In the genomic region with DNA sequence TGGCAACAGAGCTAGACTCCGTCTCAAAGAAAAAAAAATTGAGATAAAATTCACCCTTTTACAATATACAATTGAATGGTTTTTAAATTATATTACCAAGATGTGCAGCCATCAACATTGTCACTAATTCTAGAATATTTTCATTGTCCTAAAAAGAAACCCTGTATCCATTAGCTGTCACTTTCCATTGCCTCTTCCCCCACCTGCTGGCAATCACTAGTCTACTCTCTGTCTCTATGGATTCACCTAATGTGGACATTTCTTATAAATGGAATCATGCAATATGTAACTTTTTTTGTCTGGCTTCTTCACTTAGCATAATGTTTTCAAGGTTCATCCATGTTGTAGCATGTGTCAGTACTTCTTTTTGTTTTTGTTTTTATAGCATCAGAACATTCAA, we compare ENCODE assay signal across 15 cellular contexts. TPM values are rescaled to one million over a fixed set of nuclear protein-coding genes. Genes with fewer than 3 reads are reported as not detected.
DNase-seq lines count a peak whose midpoint lies in the region; ATAC-seq and TF ChIP-seq lines count a peak whose summit lies in the region.
"Had no signal": no experiment of that assay in that cellular context is flagged by ENCODE, and none has a peak within 500 bp of the region (broad histone marks: within the 10 kb centered on the region; RNA-seq: fewer than 3 reads in every experiment).

No MANE protein-coding gene starts in this region.

- H3K9ac ChIP-seq in PC-3 (ENCODE audit: low read length) = no peak overlapping the region

- POLR2A ChIA-PET in MCF 10A (lab: Yijun Ruan, JAX) = no interaction called here
- POLR2A ChIA-PET in PC-3 (lab: Charles Lee; ENCODE audit: unreplicated experiment) = no interaction called here

- intact Hi-C loops in MCF 10A (cut with micrococcal nuclease) (no loop called here), breast epithelium (cut with DNase I; ENCODE audit: low total_unique reads) (no loop called here), PC-3 (cut with micrococcal nuclease) (loop anchor here (1.0 kb wide), 1 partner anchor 105 kb away; no protein-coding TSS in a partner anchor), tibial artery (cut with DNase I; ENCODE audit: low total_unique reads) (no loop called here)

- CTCF ChIA-PET in MCF 10A (lab: Yijun Ruan, JAX) = no interaction called here
- CTCF ChIA-PET in PC-3 (lab: Charles Lee) = interaction anchor here (0.6 kb wide), 1 partner anchor 12 kb away, joined by 5 read pairs; no protein-coding TSS in a partner anchor

- H3K9me3 Mint-ChIP-seq in MCF 10A (ENCODE audit: unreplicated experiment) = no peaks in the 10 kb centered on the region
- H3K9me3 Mint-ChIP-seq: CD8-positive, alpha-beta T cell had no signal

- no peak overlapping the region for H3K4me2 ChIP-seq in PC-3 (ENCODE audit: low read length)

- no peaks in the 10 kb centered on the region for H3K4me1 ChIP-seq in breast epithelium
- no peaks in the 10 kb centered on the region for H3K4me1 ChIP-seq in PC-3 (ENCODE audit: insufficient read depth, low read length)
- no peaks in the 10 kb centered on the region for H3K4me1 ChIP-seq in tibial artery
- H3K4me1 ChIP-seq: HAP-1 had no signal

- H3K36me3 ChIP-seq in breast epithelium (no peaks in the 10 kb centered on the region), PC-3 (ENCODE audit: low read depth, low read length) (no peaks in the 10 kb centered on the region), tibial artery (peaks cover 26 to 44% (median 39%) of the 10 kb centered on the region in 3 donors)

- no peak overlapping the region for H2AFZ ChIP-seq in PC-3 (ENCODE audit: low read length)

- H3K27ac ChIP-seq in breast epithelium (no peak overlapping the region), PC-3 (ENCODE audit: low read length) (no peak overlapping the region), tibial artery (no peak overlapping the region)

- no peak overlapping the region for H3K4me3 ChIP-seq in breast epithelium
- no peak overlapping the region for H3K4me3 ChIP-seq in PC-3 (ENCODE audit: low read length)
- H3K4me3 ChIP-seq in choroid plexus epithelial cell (ENCODE audit: low read depth, low read length) = no peak overlapping the region
- no peak overlapping the region for H3K4me3 ChIP-seq in tibial artery
- H3K4me3 ChIP-seq: HAP-1 had no signal

- H3K4me3 Mint-ChIP-seq in MCF 10A (ENCODE audit: unreplicated experiment) = no peak overlapping the region
- H3K4me3 Mint-ChIP-seq: CD8-positive, alpha-beta T cell had no signal

- no peaks in the 10 kb centered on the region for H4K20me1 ChIP-seq in PC-3 (ENCODE audit: low read length)

- peak; percentile 62 for ATAC-seq in PC-3
- no peak for ATAC-seq in esophagus mucosa
- ATAC-seq in HG02763 (IDR thresholded peaks at IDR 0.05; ENCODE audit: unreplicated experiment) = no peak
- ATAC-seq in HG03025 (IDR thresholded peaks at IDR 0.05; ENCODE audit: low FRiP score, unreplicated experiment) = no peak
- ATAC-seq: CD8-positive, alpha-beta T cell had no signal

- no peaks in the 10 kb centered on the region for H3K4me1 Mint-ChIP-seq in MCF 10A (ENCODE audit: insufficient read depth, unreplicated experiment)

- BruUV-seq in MCF 10A (replicated peaks; lab: Mats Ljungman, UMichigan) = no TSS peak
- no TSS peak for BruUV-seq in PC-3 (replicated peaks; lab: Mats Ljungman, UMichigan)

- no peak for TF ChIP-seq POLR2A in breast epithelium (IDR thresholded peaks at IDR 0.05)

- TF ChIP-seq CTCF in MCF 10A (IDR thresholded peaks at IDR 0.05; ENCODE audit: unreplicated experiment) (no peak), breast epithelium (IDR thresholded peaks at IDR 0.05) (no peak), PC-3 (conservative IDR thresholded peaks at IDR 0.05; ENCODE audit: low read depth, low read length) (peak; percentile 51; the same call in 1 of the 2 replicates), choroid plexus epithelial cell (conservative IDR thresholded peaks at IDR 0.05; ENCODE audit: low read depth, low read length) (peak; percentile 10), tibial artery (IDR thresholded peaks at IDR 0.05) (no peak)

- no peaks in the 10 kb centered on the region for H3K9me2 ChIP-seq in PC-3 (replicated peaks; ENCODE audit: low read length)

- H3K27ac Mint-ChIP-seq in MCF 10A (ENCODE audit: low read depth, unreplicated experiment) = no peak overlapping the region
- H3K27ac Mint-ChIP-seq: CD8-positive, alpha-beta T cell had no signal

- H3F3A ChIP-seq in PC-3 (ENCODE audit: low read length, unreplicated experiment) = no peaks in the 10 kb centered on the region

- no peaks in the 10 kb centered on the region for H3K27me3 Mint-ChIP-seq in MCF 10A (ENCODE audit: insufficient read depth, unreplicated experiment)

- H3K36me3 Mint-ChIP-seq in MCF 10A (ENCODE audit: insufficient read depth, unreplicated experiment) = peaks cover 39% of the 10 kb centered on the region

- H3K27me3 ChIP-seq in breast epithelium (no peaks in the 10 kb centered on the region), PC-3 (ENCODE audit: low read length) (no peaks in the 10 kb centered on the region), tibial artery (no peaks in the 10 kb centered on the region)

- no peaks in the 10 kb centered on the region for H3K9me3 ChIP-seq in breast epithelium
- H3K9me3 ChIP-seq in PC-3 (ENCODE audit: low read length) = no peaks in the 10 kb centered on the region
- no peaks in the 10 kb centered on the region for H3K9me3 ChIP-seq in tibial artery
- H3K9me3 ChIP-seq: HAP-1 had no signal

- DNase-seq in MCF 10A (ENCODE audit: unreplicated experiment) = peak; percentile 24
- DNase-seq in breast epithelium (ENCODE audit: low spot score in 2 of 2) = no peak
- DNase-seq in PC-3 = no peak
- DNase-seq in choroid plexus epithelial cell (ENCODE audit: low read depth) = no peak
- DNase-seq in tibial artery = no peak
- DNase-seq: ACHN; CD8-positive, alpha-beta T cell; NCI-H1092; NCI-H446 treated with DMSO at 0.1 percent for 48 hours; NCI-H748 treated with DMSO at 0.1 percent for 48 hours; SIG-M5 had no signal

- no peaks in the 10 kb centered on the region for H3K79me2 ChIP-seq in PC-3 (ENCODE audit: low read length)

RNA-seq across cellular contexts. Expression of a gene that starts 20.8 kb away (rescaled TPM):
- 10.7 and 12.1 TPM in 2 replicates for total RNA-seq in MCF 10A (2022)
- 10 to 100 TPM in 1 of 3 donors, 1 to 10 TPM in 2; 7.9 to 11.1 (median 8.5) TPM for total RNA-seq in breast epithelium
- 3.3 and 6.2 TPM in 2 replicates for total RNA-seq in PC-3 (2014; rRNA removed)
- total RNA-seq in esophagus mucosa = 7.1 TPM

RNA-seq across cellular contexts. Expression of a gene that starts 21.0 kb away (rescaled TPM):
- total RNA-seq in MCF 10A (2022) (17.7 and 24.1 TPM in 2 replicates), breast epithelium (10 to 100 TPM; 18.9 to 50.9 (median 37.7) TPM), PC-3 (2014; rRNA removed) (12.3 and 12.8 TPM in 2 replicates), esophagus mucosa (18.8 TPM)

Comparison
In these comparisons a context has a peak if more than half of its experiments do, and no peak if none do; other contexts are left out.
1. CTCF ChIP-seq: peak in PC-3 (single experiment) and choroid plexus epithelial cell (single experiment); none in MCF 10A (single experiment), breast epithelium (0 of 3) and tibial artery (0 of 2).